ENCODE assay signal across 9 cellular contexts in the genomic region with DNA sequence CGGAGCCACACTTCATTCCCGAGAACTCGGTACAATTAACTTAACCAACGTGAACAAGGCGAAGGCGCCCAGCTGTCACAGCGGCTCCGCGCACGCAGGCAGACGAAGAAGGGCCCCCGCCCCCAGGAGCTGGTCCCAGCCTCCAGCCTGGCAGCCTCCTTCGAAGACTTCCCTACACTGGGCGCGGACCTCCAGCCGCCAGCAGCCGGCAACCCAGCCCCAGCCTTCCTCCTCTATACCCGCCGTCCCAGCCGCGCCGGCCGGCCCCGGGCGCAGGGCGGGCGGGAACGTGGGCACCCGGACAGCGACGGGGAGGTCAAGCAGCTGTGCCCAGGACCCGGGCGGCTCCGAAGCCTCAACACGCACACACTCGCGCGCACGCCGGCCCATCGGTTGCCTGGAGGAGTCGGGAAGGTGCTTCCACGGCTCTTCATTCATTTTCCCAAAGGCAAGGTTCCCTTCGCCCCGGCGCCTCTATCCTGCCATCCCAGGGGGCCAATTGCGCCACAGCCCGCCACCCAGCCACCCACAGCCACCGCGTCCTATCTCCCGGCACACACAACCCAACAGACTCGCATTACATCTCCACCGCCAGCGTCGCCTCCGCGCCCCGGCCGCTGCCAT. TPM values are rescaled to one million over a fixed set of nuclear protein-coding genes. Genes with fewer than 3 reads are reported as not detected.
DNase-seq lines count a peak whose midpoint lies in the region; ATAC-seq, FAIRE-seq and TF ChIP-seq lines count a peak whose summit lies in the region.
"Had no signal": no experiment of that assay in that cellular context is flagged by ENCODE, and none has a peak within 500 bp of the region (broad histone marks: within the 10 kb centered on the region; RNA-seq: fewer than 3 reads in every experiment).

No MANE protein-coding gene starts in this region.

- no peak for DNase-seq in A673 (ENCODE audit: low spot score)
- DNase-seq in HFF-Myc (ENCODE audit: extremely low read depth, low read depth): no peak
- peak; percentile 2 to 39 for DNase-seq in cardiac fibroblast (ENCODE audit: low read depth in 2 of 2)
- DNase-seq in HepG2 (ENCODE audit: low spot score): no peak
- peak in 13 of 49 donors; percentile 12 to 51 (median 28) for DNase-seq in substantia nigra (lab: John Stamatoyannopoulos, UW)
- DNase-seq in activated CD4-positive, alpha-beta T cell treated with anti-CD3 and anti-CD28 coated beads for 48 hours: no peak

- CTCF ChIA-PET in A673 (lab: Charles Lee): no interaction called here
- CTCF ChIA-PET in HepG2 (lab: Yijun Ruan, JAX; ENCODE audit: low intra/inter-chr PET ratio, low total read pairs): no interaction called here

- TF ChIP-seq EP300 in HepG2 (IDR thresholded peaks at IDR 0.05; ENCODE audit: low read depth in 2 of 2, low read length in 2 of 2) (no peak), HepG2 (CRISPR knock-in tag; IDR thresholded peaks at IDR 0.05; ENCODE audit: borderline replicate concordance) (no peak)

- H3K79me2 ChIP-seq in HepG2 (ENCODE audit: insufficient read depth, low read length): peaks cover 61% of the 10 kb centered on the region

- H3K4me3 ChIP-seq in A673 (ENCODE audit: low read depth, low read length, poor library complexity, severe bottlenecking) (peak overlapping the region; percentile 46), HFF-Myc (replicated peaks; ENCODE audit: low read depth, low read length) (0 out of 2 replicates have a peak overlapping the region, but pooled peaks have one; percentile 11), cardiac fibroblast (replicated peaks in 1 of 2; ENCODE audit: low read depth in 2 of 2, low read length in 2 of 2) (peak overlapping the region; percentile 48 to 55), HepG2 (replicated peaks in 1 of 3; ENCODE audit: insufficient read depth in 1 of 3, low read depth in 2 of 3, low read length in 3 of 3) (peak overlapping the region; percentile 86 to 91 (median 91))

- H3K4me2 ChIP-seq in HepG2 (ENCODE audit: low read depth, low read length): peak overlapping the region; percentile 92

- H2AFZ ChIP-seq in HepG2 (ENCODE audit: low read length): no peak overlapping the region

- TF ChIP-seq CTCF in A673 (conservative IDR thresholded peaks at IDR 0.05; ENCODE audit: low read depth, low read length): no peak
- no peak for TF ChIP-seq CTCF in HFF-Myc (IDR thresholded peaks at IDR 0.05; ENCODE audit: low read depth, low read length, missing control alignments)
- TF ChIP-seq CTCF in cardiac fibroblast (IDR thresholded peaks at IDR 0.05; ENCODE audit: low read depth, low read length): no peak
- no peak for TF ChIP-seq CTCF in HepG2 (CRISPR knock-in tag; IDR thresholded peaks at IDR 0.05)

- H3K36me3 ChIP-seq in A673 (ENCODE audit: insufficient read depth, low read length, poor library complexity, severe bottlenecking) (no peaks in the 10 kb centered on the region), HepG2 (replicated peaks in 1 of 2; ENCODE audit: control insufficient read depth in 1 of 2, insufficient read depth in 2 of 2, low read length in 2 of 2) (peaks cover 2 to 23% of the 10 kb centered on the region in 2 experiments; a peak in 4 of 5 replicates)

- peaks cover 6% of the 10 kb centered on the region for H3K9me3 ChIP-seq in A673 (ENCODE audit: low read depth, low read length, poor library complexity, severe bottlenecking)
- H3K9me3 ChIP-seq in HepG2 (ENCODE audit: low read length): peaks cover 5% of the 10 kb centered on the region; the same call in 1 of the 2 replicates

- H4K20me1 ChIP-seq in HepG2 (ENCODE audit: insufficient read depth, low read length): peaks cover 52% of the 10 kb centered on the region

- POLR2A ChIA-PET in A673 (lab: Charles Lee; ENCODE audit: low non-redundant PET): no interaction called here
- POLR2A ChIA-PET in HepG2 (lab: Yijun Ruan, JAX): interaction anchor here (1.4 to 4.9 kb wide), 6 partner anchors 28 to 87 kb away, joined by 3 to 20 read pairs (median 8); no protein-coding TSS in a partner anchor

- no peak for TF ChIP-seq POLR2A in HepG2 (IDR thresholded peaks at IDR 0.05; ENCODE audit: insufficient read depth in 1 of 2, low read depth in 2 of 2, low read length in 2 of 2)

- peak overlapping the region; percentile 73 for H3K9ac ChIP-seq in HepG2 (ENCODE audit: insufficient read depth, low read depth, low read length)

- ATAC-seq in HepG2 (peak; percentile 18), HG03139 (IDR thresholded peaks at IDR 0.05; ENCODE audit: unreplicated experiment) (no peak), GM19328 (IDR thresholded peaks at IDR 0.05; ENCODE audit: unreplicated experiment) (no peak)

- no peak overlapping the region for H3K27ac ChIP-seq in A673 (ENCODE audit: low read depth, low read length, poor library complexity, severe bottlenecking)
- H3K27ac ChIP-seq in HepG2 (ENCODE audit: extremely low read length, insufficient read depth, low read length): no peak overlapping the region
- peak overlapping the region; percentile 55 for H3K27ac ChIP-seq in substantia nigra (ENCODE audit: low read depth, low read length, poor library complexity, severe bottlenecking)

- H3K27me3 ChIP-seq in A673 (replicated peaks; ENCODE audit: insufficient read depth, low read depth, low read length, poor library complexity) (peaks cover 60% of the 10 kb centered on the region), HepG2 (ENCODE audit: control insufficient read depth in 1 of 2, insufficient read depth in 2 of 2, low read length in 2 of 2) (peaks cover 0 to 23% of the 10 kb centered on the region in 2 experiments; a peak in 3 of 5 replicates)

- H3K4me1 ChIP-seq in A673 (ENCODE audit: insufficient read depth, low read length, poor library complexity, severe bottlenecking) (peaks cover 6% of the 10 kb centered on the region), HepG2 (ENCODE audit: insufficient read depth, low read length) (peaks cover 76% of the 10 kb centered on the region)

- no peak for FAIRE-seq in HepG2 (lab: Jason Lieb, UNC)
- FAIRE-seq: GM18507 had no signal

- in situ Hi-C loops in HepG2 (cut with HindIII; ENCODE audit: extremely low pct_ligation_motif_present, low pct_unique_long_range_greater_than_20kb): loop anchor here (5.0 kb wide), 1 partner anchor 94 kb away; no protein-coding TSS in a partner anchor

- BruUV-seq in A673 (replicated peaks; lab: Mats Ljungman, UMichigan): no TSS peak
- BruUV-seq in HepG2 (replicated peaks; lab: Mats Ljungman, UMichigan): no TSS peak

- intact Hi-C loops in A673 (cut with micrococcal nuclease; ENCODE audit: unreplicated experiment) (no loop called here), HepG2 (cut with micrococcal nuclease; ENCODE audit: unreplicated experiment) (loop anchor here (2.0 kb wide), 1 partner anchor 55 kb away; no protein-coding TSS in a partner anchor)

- 0% methylated on average over 15 of the region's 59 CpGs for WGBS in HepG2 (ENCODE audit: low lambda C conversion rate)

- no peak for TF ChIP-seq RAD21 in HepG2 (CRISPR knock-in tag; IDR thresholded peaks at IDR 0.05)

TF ChIP-seq in HepG2, 621 proteins besides CTCF, POLR2A, EP300 and RAD21 (continues in another document):
- TF ChIP-seq, protein P1, sequence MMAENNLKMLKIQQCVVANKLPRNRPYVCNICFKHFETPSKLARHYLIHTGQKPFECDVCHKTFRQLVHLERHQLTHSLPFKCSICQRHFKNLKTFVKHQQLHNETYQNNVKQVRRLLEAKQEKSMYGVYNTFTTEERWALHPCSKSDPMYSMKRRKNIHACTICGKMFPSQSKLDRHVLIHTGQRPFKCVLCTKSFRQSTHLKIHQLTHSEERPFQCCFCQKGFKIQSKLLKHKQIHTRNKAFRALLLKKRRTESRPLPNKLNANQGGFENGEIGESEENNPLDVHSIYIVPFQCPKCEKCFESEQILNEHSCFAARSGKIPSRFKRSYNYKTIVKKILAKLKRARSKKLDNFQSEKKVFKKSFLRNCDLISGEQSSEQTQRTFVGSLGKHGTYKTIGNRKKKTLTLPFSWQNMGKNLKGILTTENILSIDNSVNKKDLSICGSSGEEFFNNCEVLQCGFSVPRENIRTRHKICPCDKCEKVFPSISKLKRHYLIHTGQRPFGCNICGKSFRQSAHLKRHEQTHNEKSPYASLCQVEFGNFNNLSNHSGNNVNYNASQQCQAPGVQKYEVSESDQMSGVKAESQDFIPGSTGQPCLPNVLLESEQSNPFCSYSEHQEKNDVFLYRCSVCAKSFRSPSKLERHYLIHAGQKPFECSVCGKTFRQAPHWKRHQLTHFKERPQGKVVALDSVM (CRISPR knock-in tag; IDR thresholded peaks at IDR 0.05): peak; percentile 37
- TF ChIP-seq, protein P2, sequence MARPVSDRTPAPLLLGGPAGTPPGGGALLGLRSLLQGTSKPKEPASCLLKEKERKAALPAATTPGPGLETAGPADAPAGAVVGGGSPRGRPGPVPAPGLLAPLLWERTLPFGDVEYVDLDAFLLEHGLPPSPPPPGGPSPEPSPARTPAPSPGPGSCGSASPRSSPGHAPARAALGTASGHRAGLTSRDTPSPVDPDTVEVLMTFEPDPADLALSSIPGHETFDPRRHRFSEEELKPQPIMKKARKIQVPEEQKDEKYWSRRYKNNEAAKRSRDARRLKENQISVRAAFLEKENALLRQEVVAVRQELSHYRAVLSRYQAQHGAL (CRISPR knock-in tag; IDR thresholded peaks at IDR 0.05; ENCODE audit: not compliant biosample characterization): no peak
- no peak for TF ChIP-seq GTF2F1 (IDR thresholded peaks at IDR 0.05; ENCODE audit: low read length)

RNA-seq across cellular contexts. Expression of a gene that starts 1.6 kb away (rescaled TPM):
- 1.7 and 2.7 TPM in 2 replicates for total RNA-seq in A673 (2021)
- total RNA-seq in HepG2 (2016; rRNA removed; fragmentation: Illumina TruSeq; extraction: Trizol): 1.1 and 1.4 TPM in 2 replicates
- total RNA-seq in HepG2 (2016; cell fraction: cytosol; rRNA removed; fragmentation: Illumina TruSeq; extraction: Trizol; ENCODE audit: low read depth): 1.0 and 1.2 TPM in 2 replicates
- total RNA-seq in HepG2 (2016; cell fraction: insoluble cytoplasmic fraction; rRNA removed; fragmentation: Illumina TruSeq; extraction: Trizol): 1.4 and 1.5 TPM in 2 replicates
- total RNA-seq in HepG2 (2016; cell fraction: membrane; rRNA removed; fragmentation: Illumina TruSeq; extraction: Trizol): 2.7 and 2.9 TPM in 2 replicates
- 1.1 and 1.9 TPM in 2 replicates for total RNA-seq in HepG2 (2016; cell fraction: nucleus; rRNA removed; fragmentation: Illumina TruSeq; extraction: Trizol)
- polyA plus RNA-seq in HepG2 (2011; rRNA removed): 94.7 and 113 TPM in 2 replicates
- polyA plus RNA-seq in HepG2 (2011; cell fraction: cytosol; rRNA removed): 101 and 112 TPM in 2 replicates
- 181 and 188 TPM in 2 replicates for polyA plus RNA-seq in HepG2 (2011; cell fraction: nucleus; rRNA removed)
- polyA plus RNA-seq in HepG2 (2012): 46.0 and 71.6 TPM in 2 replicates
- polyA plus RNA-seq in HepG2 (2016; cell fraction: cytosol; fragmentation: Illumina TruSeq; extraction: Trizol; ENCODE audit: low read depth): 0.27 and 0.52 TPM in 2 replicates
- 1.4 TPM in 2 replicates for polyA plus RNA-seq in HepG2 (2016; cell fraction: insoluble cytoplasmic fraction; fragmentation: Illumina TruSeq; extraction: Trizol; ENCODE audit: low read depth)
- 0.68 and 0.92 TPM in 2 replicates for polyA plus RNA-seq in HepG2 (2016; cell fraction: membrane; fragmentation: Illumina TruSeq; extraction: Trizol; ENCODE audit: low read depth)
- 1.1 and 1.9 TPM in 2 replicates for polyA plus RNA-seq in HepG2 (2016; cell fraction: nucleus; fragmentation: Illumina TruSeq; extraction: Trizol; ENCODE audit: insufficient read depth, low read depth)
- polyA minus RNA-seq in HepG2 (2011; rRNA and poly(A)+ RNA removed; ENCODE audit: low replicate concordance): 10.5 and 261 TPM in 2 replicates
- polyA minus RNA-seq in HepG2 (2011; cell fraction: cytosol; rRNA and poly(A)+ RNA removed): 111 and 123 TPM in 2 replicates
- 241 and 251 TPM in 2 replicates for polyA minus RNA-seq in HepG2 (2011; cell fraction: nucleus; rRNA and poly(A)+ RNA removed)

Comparison
In these comparisons a context has a peak if more than half of its experiments do, and no peak if none do; other contexts are left out.
1. DNase-seq: peak in cardiac fibroblast (2 of 2); none in A673 (single experiment), HFF-Myc (single experiment), HepG2 (single experiment) and activated CD4-positive, alpha-beta T cell treated with anti-CD3 and anti-CD28 coated beads for 48 hours (single experiment).
2. H3K4me3 ChIP-seq: peak in every context shown above with its lines; median percentile 91 in HepG2; 52 in cardiac fibroblast; 46 in A673; 11 in HFF-Myc.